ENCODE assay signal across 8 cellular contexts in genomic region chr18:48838921-48839818, GRCh38.
DNase-seq lines count a peak whose midpoint lies in the region; TF ChIP-seq lines count a peak whose summit lies in the region.
"Had no signal": no experiment of that assay in that cellular context is flagged by ENCODE, and none has a peak within 500 bp of the region (broad histone marks: within the 10 kb centered on the region; RNA-seq: fewer than 3 reads in every experiment).

No MANE protein-coding gene starts in this region.

- intact Hi-C loops in lower leg skin (cut with DNase I; ENCODE audit: low total_unique reads) = no loop called here

- no peak overlapping the region for H2BK15ac ChIP-seq in H9 (ENCODE audit: low read depth, low read length)

- WGBS in H9 (ENCODE audit: extremely low coverage, insufficient read length, low lambda C conversion rate) = no CpG with 5 or more reads among the region's 10 CpGs
- WGBS in lower leg skin, 2 donors = 65 to 71% methylated on average over 10 of the region's 10 CpGs

- H4K5ac ChIP-seq in H9 (ENCODE audit: insufficient read length, low read depth, low read length) = no peak overlapping the region

- H2BK12ac ChIP-seq in H9 (ENCODE audit: insufficient read length, low read depth, low read length) = no peak overlapping the region

- H3K27ac ChIP-seq in H9 (ENCODE audit: insufficient read length, low read depth, low read length) = no peak overlapping the region
- peak overlapping the region; percentile 93 for H3K27ac ChIP-seq in RWPE1
- H3K27ac ChIP-seq in skin epidermis = peak overlapping the region in 13 of 21 experiments; percentile 2 to 90 (median 44)

- no peak for DNase-seq in H9
- peak; percentile 43 for DNase-seq in RWPE1 (ENCODE audit: low spot score)
- peak; percentile 46 for DNase-seq in epidermal melanocyte (ENCODE audit: insufficient read length, low spot score)
- no peak for DNase-seq in NCI-H2107 treated with DMSO at 0.1 percent for 48 hours (lab: John Stamatoyannopoulos, UW; ENCODE audit: unreplicated experiment)
- DNase-seq in NCI-H748 (lab: John Stamatoyannopoulos, UW; ENCODE audit: unreplicated experiment) = no peak
- DNase-seq in lower leg skin (ENCODE audit: low spot score in 2 of 2) = no peak

- no peaks in the 10 kb centered on the region for H3K27me3 ChIP-seq in H9 (ENCODE audit: insufficient read depth, low read length)
- H3K27me3 ChIP-seq: heart left ventricle had no signal

- H4K8ac ChIP-seq in H9 (replicated peaks; ENCODE audit: insufficient read length, low read depth, low read length) = no peak overlapping the region

- H2AK5ac ChIP-seq in H9 (ENCODE audit: insufficient read length, low read length) = no peak overlapping the region

- no peak overlapping the region for H2AFZ ChIP-seq in H9 (ENCODE audit: low read length)

- no peaks in the 10 kb centered on the region for H3K4me1 ChIP-seq in H9 (ENCODE audit: insufficient read depth, low read length)

- H3K14ac ChIP-seq in H9 (ENCODE audit: insufficient read depth, low read length) = no peak overlapping the region

- POLR2A ChIA-PET in RWPE1 (lab: Yijun Ruan, JAX; ENCODE audit: low non-redundant PET) = no interaction called here

- H3K9me3 ChIP-seq in H9 (ENCODE audit: control insufficient read depth, low read depth, low read length) = no peaks in the 10 kb centered on the region
- H3K9me3 ChIP-seq: heart left ventricle had no signal

- H3K4ac ChIP-seq in H9 (ENCODE audit: low read depth, low read length) = no peak overlapping the region

- no peak overlapping the region for H2BK120ac ChIP-seq in H9 (ENCODE audit: low read depth, low read length, poor library complexity, severe bottlenecking)

- H3K4me3 ChIP-seq in skin epidermis = no peak overlapping the region
- no peak overlapping the region for H3K4me3 ChIP-seq in lower leg skin (ENCODE audit: low read depth, poor library complexity, severe bottlenecking)
- H3K4me3 ChIP-seq: heart left ventricle had no signal

- H3T11ph ChIP-seq in H9 (ENCODE audit: low read length) = no peak overlapping the region

- H2BK20ac ChIP-seq in H9 (ENCODE audit: low read depth, low read length, poor library complexity, severe bottlenecking) = no peak overlapping the region

- no peak overlapping the region for H3K4me3 Mint-ChIP-seq in H9

- H3K27me3 Mint-ChIP-seq in H9 (ENCODE audit: low read depth) = no peaks in the 10 kb centered on the region; the same call in 1 of the 2 replicates

- H3K9me3 Mint-ChIP-seq in H9 = no peaks in the 10 kb centered on the region

- H3K4me2 ChIP-seq in H9 (ENCODE audit: insufficient read depth, insufficient read length, low read length) = no peak overlapping the region

- no peaks in the 10 kb centered on the region for H4K20me1 ChIP-seq in H9 (ENCODE audit: control insufficient read depth, insufficient read depth, insufficient read length)

- H2BK5ac ChIP-seq in H9 (ENCODE audit: insufficient read length, low read length) = no peak overlapping the region

- H3K23me2 ChIP-seq in H9 (ENCODE audit: insufficient read length, low read depth, low read length, poor library complexity, severe bottlenecking) = no peaks in the 10 kb centered on the region

- TF ChIP-seq CTCF in H9 (conservative IDR thresholded peaks at IDR 0.05) (no peak), RWPE1 (conservative IDR thresholded peaks at IDR 0.05; ENCODE audit: low read depth) (no peak), lower leg skin (IDR thresholded peaks at IDR 0.05) (no peak)

- H3K4me1 Mint-ChIP-seq in H9 = peaks cover 39 to 46% of the 10 kb centered on the region in 2 experiments

- no peak overlapping the region for H3K56ac ChIP-seq in H9 (ENCODE audit: insufficient read length, low read depth, low read length)

- no peaks in the 10 kb centered on the region for H3K79me2 ChIP-seq in H9 (ENCODE audit: insufficient read depth, low read length)

- no peaks in the 10 kb centered on the region for H3K79me1 ChIP-seq in H9 (ENCODE audit: insufficient read depth, low read depth, low read length, poor library complexity, severe bottlenecking)

- no peak overlapping the region for H4K91ac ChIP-seq in H9 (ENCODE audit: insufficient read length, low read depth, low read length)

- TF ChIP-seq POLR2A in lower leg skin (IDR thresholded peaks at IDR 0.05) = no peak

- CTCF ChIA-PET in RWPE1 (lab: Yijun Ruan, JAX) = no interaction called here

- H3K36me3 Mint-ChIP-seq in H9 (ENCODE audit: insufficient read depth in 1 of 3, low read depth in 3 of 3) = no peaks in the 10 kb centered on the region

- peak overlapping the region; percentile 21 to 94 (median 85); a peak in 4 of 7 replicates for H3K27ac Mint-ChIP-seq in H9

- no peak overlapping the region for H3K23ac ChIP-seq in H9 (ENCODE audit: insufficient read length, low read depth, low read length)

- H3K9ac ChIP-seq in H9 (ENCODE audit: extremely low read depth, insufficient read length, low read length) = no peak overlapping the region

- no peak overlapping the region for H3K18ac ChIP-seq in H9 (ENCODE audit: insufficient read length, low read depth, low read length)

Comparison
In these comparisons a context has a peak if more than half of its experiments do, and no peak if none do; other contexts are left out.
1. DNase-seq: peak in RWPE1 (single experiment) and epidermal melanocyte (single experiment); none in H9 (single experiment), NCI-H2107 treated with DMSO at 0.1 percent for 48 hours (single experiment), NCI-H748 (single experiment) and lower leg skin (0 of 2).